Comparison of ENCODE assay signal across 3 cellular contexts in genomic region chr22:28846994-28847393, GRCh38.
TF ChIP-seq lines count a peak whose summit lies in the region.

No MANE protein-coding gene starts in this region.

TF ChIP-seq in HCT116, 20 proteins besides CTCF, POLR2A, EP300 and RAD21 (continued from another document):
- TF ChIP-seq CBX3 (IDR thresholded peaks at IDR 0.05; ENCODE audit: low read depth) (peak; percentile 54; the same call in 1 of the 2 replicates), ZFX (IDR thresholded peaks at IDR 0.05) (no peak)

TF ChIP-seq in HEK293, 187 proteins besides CTCF, POLR2A, EP300 and RAD21:
- TF ChIP-seq ZNF449 (tag by site-specific recombination; IDR thresholded peaks at IDR 0.05) (no peak), SETDB1 (IDR thresholded peaks at IDR 0.05; ENCODE audit: insufficient read length, low read length) (peak; percentile 94), IKZF3 (tag by site-specific recombination; IDR thresholded peaks at IDR 0.05) (no peak)

TF ChIP-seq in K562, 482 proteins besides CTCF, POLR2A, EP300 and RAD21 (continued from another document):
- TF ChIP-seq ZNF224 (CRISPR knock-in tag; IDR thresholded peaks at IDR 0.05) (no peak), OTX1 (CRISPR knock-in tag; IDR thresholded peaks at IDR 0.05) (no peak), HDAC6 (IDR thresholded peaks at IDR 0.05; ENCODE audit: low read depth, low read length) (no peak), TRIM28 (IDR thresholded peaks at IDR 0.05) (peak; percentile 79), E4F1 (CRISPR knock-in tag; IDR thresholded peaks at IDR 0.05; ENCODE audit: borderline replicate concordance) (no peak), POLR2G (IDR thresholded peaks at IDR 0.05; ENCODE audit: low read depth, low read length) (no peak), U2AF2 (optimal IDR thresholded peaks at IDR 0.05; ENCODE audit: low read depth, low read length) (no peak), CBX3 (IDR thresholded peaks at IDR 0.05; ENCODE audit: borderline replicate concordance in 1 of 2, low read length in 2 of 2) (peak in 1 of 2 experiments; percentile 86; a peak in 2 of 3 replicates), KAT2B (IDR thresholded peaks at IDR 0.05; ENCODE audit: low read depth, low read length) (no peak), ZNF57 (CRISPR knock-in tag; IDR thresholded peaks at IDR 0.05) (no peak), ZNF318 (IDR thresholded peaks at IDR 0.05; ENCODE audit: borderline replicate concordance in 1 of 2, low read depth in 1 of 2) (no peak), RHOXF2B (CRISPR knock-in tag; conservative IDR thresholded peaks at IDR 0.05) (no peak), GTF2A2 (tag; IDR thresholded peaks at IDR 0.05) (no peak), ZNF280A (IDR thresholded peaks at IDR 0.05; ENCODE audit: low read depth, partially characterized antibody) (peak; percentile 72), AFF1 (IDR thresholded peaks at IDR 0.05; ENCODE audit: low read depth in 1 of 2, partially characterized antibody in 2 of 2) (no peak), XRCC4 (IDR thresholded peaks at IDR 0.05; ENCODE audit: extremely low read depth, insufficient read depth, insufficient read length) (no peak), ARID3A (IDR thresholded peaks at IDR 0.05; ENCODE audit: borderline replicate concordance, low read depth, low read length) (no peak)
